In genomic region chr11:117823941-117824420, GRCh38 we compare ENCODE assay signal across 11 cellular contexts. TPM values are rescaled to one million over a fixed set of nuclear protein-coding genes. Genes with fewer than 3 reads are reported as not detected.
DNase-seq lines count a peak whose midpoint lies in the region; TF ChIP-seq lines count a peak whose summit lies in the region.
"Had no signal": no experiment of that assay in that cellular context is flagged by ENCODE, and none has a peak within 500 bp of the region (broad histone marks: within the 10 kb centered on the region; RNA-seq: fewer than 3 reads in every experiment).

No MANE protein-coding gene starts in this region.

- H3K36me3 ChIP-seq in liver (ENCODE audit: control insufficient read depth in 4 of 4, insufficient read depth in 3 of 4, low read depth in 1 of 4, low read length in 3 of 4), result no peaks in the 10 kb centered on the region
- no peaks in the 10 kb centered on the region for H3K36me3 ChIP-seq in tibial artery
- H3K36me3 ChIP-seq: thoracic aorta had no signal

- no peak for TF ChIP-seq RAD21 in liver (IDR thresholded peaks at IDR 0.05)

- DNase-seq in activated CD4-positive, alpha-beta T cell treated with anti-CD3 and anti-CD28 coated beads, Interleukin-2, amount 10 ng/mL, durations not matched to agents 24 days and 14 days, result no peak
- DNase-seq in activated CD4-positive, alpha-beta T cell treated with anti-CD3 and anti-CD28 coated beads, Interleukin-2, amount 50 U/mL, for 4 hours, result no peak
- DNase-seq in tibial artery (peak; percentile 67 to 76), AML-193 (lab: John Stamatoyannopoulos, UW) (no peak), SIG-M5 treated with dmso at 0.1 percent for 504 hours (lab: John Stamatoyannopoulos, UW; ENCODE audit: unreplicated experiment) (no peak), T-helper 9 cell (no peak)
- DNase-seq: effector CD4-positive, alpha-beta T cell; occipital lobe had no signal

- TF ChIP-seq CTCF in brain (conservative IDR thresholded peaks at IDR 0.05) (no peak), liver (IDR thresholded peaks at IDR 0.05; ENCODE audit: low read depth, low read length, missing input control) (no peak), tibial artery (IDR thresholded peaks at IDR 0.05) (no peak)

- H3K27ac ChIP-seq in liver (ENCODE audit: low read depth in 1 of 2, low read length in 2 of 2) (peak overlapping the region; percentile 50 to 74), tibial artery (peak overlapping the region in 1 of 2 donors; percentile 19)

- H3K9me3 Mint-ChIP-seq in activated CD4-positive, alpha-beta T cell treated with anti-CD3 and anti-CD28 coated beads, Interleukin-2, amount 10 ng/mL, durations not matched to agents 24 days and 14 days, result no peaks in the 10 kb centered on the region
- H3K9me3 Mint-ChIP-seq in brain, result no peaks in the 10 kb centered on the region

- no peaks in the 10 kb centered on the region for H3K27me3 Mint-ChIP-seq in activated CD4-positive, alpha-beta T cell treated with anti-CD3 and anti-CD28 coated beads, Interleukin-2, amount 10 ng/mL, durations not matched to agents 24 days and 14 days
- peaks cover 3% of the 10 kb centered on the region for H3K27me3 Mint-ChIP-seq in brain

- no peak overlapping the region for H3K4me3 Mint-ChIP-seq in activated CD4-positive, alpha-beta T cell treated with anti-CD3 and anti-CD28 coated beads, Interleukin-2, amount 10 ng/mL, durations not matched to agents 24 days and 14 days
- H3K4me3 Mint-ChIP-seq in brain, result no peak overlapping the region

- H3K9ac ChIP-seq in liver (ENCODE audit: low read depth in 1 of 2, low read length in 2 of 2), result peak overlapping the region in 1 of 2 donors; percentile 8

- H3K27ac Mint-ChIP-seq in activated CD4-positive, alpha-beta T cell treated with anti-CD3 and anti-CD28 coated beads, Interleukin-2, amount 10 ng/mL, durations not matched to agents 24 days and 14 days, result peak overlapping the region; percentile 38
- peak overlapping the region in 3 of 5 experiments; percentile 24 to 90 (median 72) for H3K27ac Mint-ChIP-seq in brain

- no peaks in the 10 kb centered on the region for H3K9me3 ChIP-seq in liver (ENCODE audit: control insufficient read depth in 4 of 4, low read length in 3 of 4)
- H3K9me3 ChIP-seq in tibial artery, result no peaks in the 10 kb centered on the region
- H3K9me3 ChIP-seq: thoracic aorta had no signal

- H3K27me3 ChIP-seq in liver (ENCODE audit: control insufficient read depth in 4 of 4, insufficient read depth in 4 of 4, low read length in 3 of 4) (no peaks in the 10 kb centered on the region), tibial artery (peaks cover 0 to 31% of the 10 kb centered on the region in 2 donors)

- H3K4me1 ChIP-seq in liver (ENCODE audit: control insufficient read depth in 4 of 4, insufficient read depth in 4 of 4, low read length in 3 of 4) (peaks cover 0 to 16% (median 4%) of the 10 kb centered on the region in 4 donors), tibial artery (peaks cover 0 to 13% (median 0%) of the 10 kb centered on the region in 4 donors)

- H3K4me1 Mint-ChIP-seq in activated CD4-positive, alpha-beta T cell treated with anti-CD3 and anti-CD28 coated beads, Interleukin-2, amount 10 ng/mL, durations not matched to agents 24 days and 14 days, result peaks cover 56% of the 10 kb centered on the region
- H3K4me1 Mint-ChIP-seq in brain, result peaks cover 32% of the 10 kb centered on the region

- no peaks in the 10 kb centered on the region for H3K36me3 Mint-ChIP-seq in activated CD4-positive, alpha-beta T cell treated with anti-CD3 and anti-CD28 coated beads, Interleukin-2, amount 10 ng/mL, durations not matched to agents 24 days and 14 days (ENCODE audit: low read depth)
- no peaks in the 10 kb centered on the region for H3K36me3 Mint-ChIP-seq in brain

- WGBS in liver, result 28% methylated on average over 13 of the region's 13 CpGs

- intact Hi-C loops in activated CD4-positive, alpha-beta T cell treated with anti-CD3 and anti-CD28 coated beads, Interleukin-2, amount 10 ng/mL, durations not matched to agents 24 days and 14 days (cut with micrococcal nuclease), result loop anchor here (1.0 kb wide), 1 partner anchor 9 kb away; no protein-coding TSS in a partner anchor
- intact Hi-C loops in tibial artery (cut with DNase I; ENCODE audit: low total_unique reads), result loop anchor here (5.0 kb wide), 1 partner anchor 397 kb away; no protein-coding TSS in a partner anchor

- H3K4me3 ChIP-seq in liver (ENCODE audit: low read depth in 1 of 3, low read length in 3 of 3), result no peak overlapping the region
- H3K4me3 ChIP-seq in tibial artery, result no peak overlapping the region
- H3K4me3 ChIP-seq: thoracic aorta had no signal

TF ChIP-seq in liver, 16 proteins besides CTCF, POLR2A, EP300 and RAD21:
- TF ChIP-seq JUND (IDR thresholded peaks at IDR 0.05) (no peak), RXRA (IDR thresholded peaks at IDR 0.05) (peak in 1 of 2 donors; percentile 27), HNF4A (conservative IDR thresholded peaks at IDR 0.05) (no peak), ZBTB33 (IDR thresholded peaks at IDR 0.05) (no peak), SP1 (IDR thresholded peaks at IDR 0.05) (no peak), REST (IDR thresholded peaks at IDR 0.05) (peak; percentile 12), TAF1 (conservative IDR thresholded peaks at IDR 0.05) (no peak), YY1 (IDR thresholded peaks at IDR 0.05) (no peak), HNF4G (IDR thresholded peaks at IDR 0.05) (no peak), FOXA2 (IDR thresholded peaks at IDR 0.05) (no peak), NR2F2 (IDR thresholded peaks at IDR 0.05) (peak; percentile 63)

RNA-seq across cellular contexts. Expression of gene FXYD2, which starts 0.6 kb away (rescaled TPM):
- 1.1 and 1.9 TPM in 2 replicates for total RNA-seq in activated CD4-positive, alpha-beta T cell treated with anti-CD3 and anti-CD28 coated beads, Interleukin-2, amount 10 ng/mL, durations not matched to agents 24 days and 14 days
- polyA plus RNA-seq in brain (ENCODE audit: insufficient read depth, low read depth, low replicate concordance) (0.63 TPM), liver (100 to 1,000 TPM in 1 of 2 donors, 10 to 100 TPM in 1; 20.2 to 105 TPM)
- 10 to 100 TPM; 22.9 to 60.6 TPM for total RNA-seq in liver
- total RNA-seq: thoracic aorta had no signal

RNA-seq across cellular contexts. Expression of gene DSCAML1, which starts 27.0 kb away (rescaled TPM):
- total RNA-seq in activated CD4-positive, alpha-beta T cell treated with anti-CD3 and anti-CD28 coated beads, Interleukin-2, amount 10 ng/mL, durations not matched to agents 24 days and 14 days, result 0.02 TPM in 1 of 2 replicates, not detected in the other
- polyA plus RNA-seq in brain (ENCODE audit: insufficient read depth, low read depth, low replicate concordance) (9.6 TPM), liver (under 1 TPM; 0.07 to 0.17 TPM)
- under 1 TPM; 0.23 to 0.42 TPM for total RNA-seq in liver

RNA-seq across cellular contexts. Expression of gene FXYD6, which starts 52.5 kb away (rescaled TPM):
- total RNA-seq in activated CD4-positive, alpha-beta T cell treated with anti-CD3 and anti-CD28 coated beads, Interleukin-2, amount 10 ng/mL, durations not matched to agents 24 days and 14 days, result not detected in 2 replicates
- polyA plus RNA-seq in brain (ENCODE audit: insufficient read depth, low read depth, low replicate concordance) (516 TPM), liver (10 to 100 TPM; 18.1 to 22.5 TPM)
- total RNA-seq in liver, result 1 to 10 TPM; 4.7 to 6.5 TPM

Comparison
In these comparisons a context has a peak if more than half of its experiments do, and no peak if none do; other contexts are left out.
1. DNase-seq: peak in tibial artery (2 of 2); none in activated CD4-positive, alpha-beta T cell treated with anti-CD3 and anti-CD28 coated beads, Interleukin-2, amount 10 ng/mL, durations not matched to agents 24 days and 14 days (single experiment), activated CD4-positive, alpha-beta T cell treated with anti-CD3 and anti-CD28 coated beads, Interleukin-2, amount 50 U/mL, for 4 hours (0 of 2), AML-193 (0 of 2), SIG-M5 treated with dmso at 0.1 percent for 504 hours (single experiment) and T-helper 9 cell (single experiment).